1 cellular context compared by ENCODE assay signal in genomic region chr6:10778230-10778629, GRCh38.
A peak's percentile ranks its signal among the peaks of the same experiment; 100 is the strongest.
TF ChIP-seq lines count a peak whose summit lies in the region.

No MANE protein-coding gene starts in this region.

TF ChIP-seq in HepG2, 621 proteins besides CTCF, POLR2A, EP300 and RAD21:
- TF ChIP-seq MAFK (conservative IDR thresholded peaks at IDR 0.05 in 1 of 2, IDR thresholded peaks at IDR 0.05 in 1 of 2; ENCODE audit: low read length in 2 of 2) (peak; percentile 51 to 69; a peak in 3 of 4 replicates), MAFF (IDR thresholded peaks at IDR 0.05; ENCODE audit: low read depth, low read length) (peak; percentile 66), TRAFD1 (CRISPR knock-in tag; IDR thresholded peaks at IDR 0.05; ENCODE audit: borderline replicate concordance) (no peak), BCLAF1 (IDR thresholded peaks at IDR 0.05) (no peak), ZNF503 (CRISPR knock-in tag; IDR thresholded peaks at IDR 0.05) (no peak), ZNF282 (IDR thresholded peaks at IDR 0.05; ENCODE audit: partially characterized antibody) (no peak), ZHX2 (IDR thresholded peaks at IDR 0.05; ENCODE audit: low read depth) (no peak), ZHX2 (CRISPR knock-in tag; IDR thresholded peaks at IDR 0.05; ENCODE audit: borderline replicate concordance) (no peak)
